8 cellular contexts compared by ENCODE assay signal in the genomic region with DNA sequence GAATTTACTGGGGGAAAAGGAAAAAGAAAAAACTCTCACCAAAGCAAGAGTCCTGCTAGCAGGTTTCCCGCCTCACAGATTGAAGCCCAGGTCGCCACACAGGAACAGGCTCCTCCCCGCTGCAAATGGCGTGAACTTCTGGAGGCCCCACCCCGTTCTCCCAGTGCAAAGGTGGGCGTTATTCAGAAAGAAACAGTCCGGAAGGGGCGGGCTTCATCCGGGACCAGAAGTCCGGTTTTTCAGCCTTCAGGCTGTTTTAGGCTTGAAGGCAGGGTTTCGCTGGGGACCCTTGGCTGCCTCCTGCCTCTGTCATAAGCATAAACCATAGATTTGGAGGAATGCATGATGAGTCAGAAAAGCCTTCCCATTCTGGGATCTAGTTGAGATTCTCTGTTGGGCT.
DNase-seq lines count a peak whose midpoint lies in the region; ATAC-seq lines count a peak whose summit lies in the region.

No MANE protein-coding gene starts in this region.

- no peaks in the 10 kb centered on the region for H3K36me3 ChIP-seq in trophoblast cell (ENCODE audit: control insufficient read depth in 1 of 2, insufficient read depth in 2 of 2, low read length in 2 of 2)

- no peaks in the 10 kb centered on the region for H3K9me3 ChIP-seq in trophoblast cell (ENCODE audit: insufficient read depth, low read depth, low read length)

- no peak for ATAC-seq in GM21786 (IDR thresholded peaks at IDR 0.05; ENCODE audit: unreplicated experiment)
- ATAC-seq in HG03460 (IDR thresholded peaks at IDR 0.05; ENCODE audit: unreplicated experiment) = no peak

- H3K27ac ChIP-seq in trophoblast cell (ENCODE audit: low read depth, low read length) = no peak overlapping the region

- no peak overlapping the region for H2BK12ac ChIP-seq in trophoblast cell (ENCODE audit: low read length)

- H4K12ac ChIP-seq in trophoblast cell (ENCODE audit: low read depth, low read length) = no peak overlapping the region

- no peak overlapping the region for H2AFZ ChIP-seq in trophoblast cell (ENCODE audit: insufficient read depth, low read length, poor library complexity)

- no peak overlapping the region for H2BK5ac ChIP-seq in trophoblast cell (ENCODE audit: low read depth, low read length, poor library complexity)

- no peak overlapping the region for H3K18ac ChIP-seq in trophoblast cell (ENCODE audit: low read length)

- no peaks in the 10 kb centered on the region for H3K4me1 ChIP-seq in trophoblast cell (ENCODE audit: control insufficient read depth in 1 of 2, insufficient read depth in 2 of 2, low read length in 2 of 2)

- no peak overlapping the region for H4K8ac ChIP-seq in trophoblast cell (ENCODE audit: low read depth, low read length)

- no peak overlapping the region for H2AK5ac ChIP-seq in trophoblast cell (ENCODE audit: low read length)

- no peaks in the 10 kb centered on the region for H3K79me2 ChIP-seq in trophoblast cell (ENCODE audit: control insufficient read depth, insufficient read depth, low read length, poor library complexity)

- H4K91ac ChIP-seq in trophoblast cell (ENCODE audit: low read depth, low read length) = no peak overlapping the region

- no peak overlapping the region for H3K4ac ChIP-seq in trophoblast cell (ENCODE audit: low read depth, low read length)

- WGBS in trophoblast cell (ENCODE audit: extremely low coverage, insufficient coverage, insufficient read length) = no CpG with 5 or more reads among the region's 11 CpGs

- H2BK120ac ChIP-seq in trophoblast cell (ENCODE audit: insufficient read depth, low read length, poor library complexity) = no peak overlapping the region

- no peaks in the 10 kb centered on the region for H3K27me3 ChIP-seq in trophoblast cell (ENCODE audit: insufficient read depth, low read length)

- no peak overlapping the region for H3K23ac ChIP-seq in trophoblast cell (ENCODE audit: low read length)

- no peaks in the 10 kb centered on the region for H3K79me1 ChIP-seq in trophoblast cell (ENCODE audit: low read length)

- H3K9ac ChIP-seq in trophoblast cell (ENCODE audit: low read length) = no peak overlapping the region

- no peak overlapping the region for H3K14ac ChIP-seq in trophoblast cell (ENCODE audit: low read length)

- no peak overlapping the region for H3K4me2 ChIP-seq in trophoblast cell (ENCODE audit: low read length)

- H3K4me3 ChIP-seq in trophoblast cell (ENCODE audit: low read depth, low read length) = no peak overlapping the region

- DNase-seq in EH (ENCODE audit: low read depth) = peak; percentile 74
- peak; percentile 3 for DNase-seq in NCI-H748 treated with DMSO at 0.1 percent for 48 hours (lab: John Stamatoyannopoulos, UW)
- peak; percentile 18 for DNase-seq in fibroblast of the conjunctiva (ENCODE audit: low read depth)
- peak; percentile 33 to 58 for DNase-seq in trophoblast cell
- no peak for DNase-seq in Kasumi-1 (lab: John Stamatoyannopoulos, UW)
- no peak for DNase-seq in amniotic stem cell (lab: John Stamatoyannopoulos, UW)

Comparison
In these comparisons a context has a peak if more than half of its experiments do, and no peak if none do; other contexts are left out.
1. DNase-seq: peak in EH (single experiment), NCI-H748 treated with DMSO at 0.1 percent for 48 hours (single experiment), fibroblast of the conjunctiva (single experiment) and trophoblast cell (2 of 2); none in Kasumi-1 (0 of 2) and amniotic stem cell (single experiment).